ENCODE assay signal across 15 cellular contexts in genomic region chr3:98531622-98532274, GRCh38. TPM values are rescaled to one million over a fixed set of nuclear protein-coding genes. Genes with fewer than 3 reads are reported as not detected.
A peak's percentile ranks its signal among the peaks of the same experiment; 100 is the strongest.
DNase-seq lines count a peak whose midpoint lies in the region; ATAC-seq, FAIRE-seq and TF ChIP-seq lines count a peak whose summit lies in the region.
"Had no signal": no experiment of that assay in that cellular context is flagged by ENCODE, and none has a peak within 500 bp of the region (broad histone marks: within the 10 kb centered on the region; RNA-seq: fewer than 3 reads in every experiment).

Gene GPR15, plus strand, starts transcription at chr3:98531978. Its CDS starts 56 bp downstream, at chr3:98532034.

- no peaks in the 10 kb centered on the region for H3K9me3 ChIP-seq in fibroblast of lung (ENCODE audit: control insufficient read depth, insufficient read depth, low read depth, low read length)

- H3K27ac ChIP-seq in fibroblast of lung (ENCODE audit: insufficient read depth, low read length): no peak within 1 kb of the TSS

- ATAC-seq in GM21390 (IDR thresholded peaks at IDR 0.05; ENCODE audit: unreplicated experiment): peak; percentile 30
- ATAC-seq in HG03439 (IDR thresholded peaks at IDR 0.05; ENCODE audit: unreplicated experiment): peak; percentile 40

- no peak for TF ChIP-seq CTCF in fibroblast of lung (conservative IDR thresholded peaks at IDR 0.05 in 1 of 2, IDR thresholded peaks at IDR 0.05 in 1 of 2; ENCODE audit: low read depth in 1 of 2, low read length in 2 of 2)
- TF ChIP-seq CTCF in foreskin fibroblast (IDR thresholded peaks at IDR 0.05; ENCODE audit: low read depth, low read length): no peak

- no peaks in the 10 kb centered on the region for H4K20me1 ChIP-seq in fibroblast of lung (ENCODE audit: control insufficient read depth, extremely low read depth, insufficient read depth, low read length)

- H3K4me1 ChIP-seq in fibroblast of lung (ENCODE audit: control insufficient read depth, extremely low read depth, insufficient read depth, low read length): no peaks in the 10 kb centered on the region

- H3K27me3 ChIP-seq in fibroblast of lung (ENCODE audit: control insufficient read depth, insufficient read depth, low read length): no peaks in the 10 kb centered on the region

- peak; percentile 95 for FAIRE-seq in GM18507 (lab: Jason Lieb, UNC)
- FAIRE-seq: frontal cortex, G401.6, HTR-8/SVneo, TTC549 had no signal

- no peaks in the 10 kb centered on the region for H3K79me2 ChIP-seq in fibroblast of lung (ENCODE audit: control insufficient read depth, insufficient read depth, low read length)

- H3K4me3 ChIP-seq in fibroblast of lung (replicated peaks in 1 of 4; ENCODE audit: control extremely low read depth in 1 of 4, insufficient read depth in 1 of 4, low read depth in 3 of 4, low read length in 4 of 4): no peak within 1 kb of the TSS
- H3K4me3 ChIP-seq in foreskin fibroblast (ENCODE audit: low read depth in 1 of 2, low read length in 2 of 2): no peak within 1 kb of the TSS

- H3K9ac ChIP-seq in fibroblast of lung (ENCODE audit: insufficient read depth, low read length): no peak within 1 kb of the TSS

- DNase-seq in GM18507 (ENCODE audit: extremely low spot score, insufficient read length, low read depth) (no peak), fibroblast of lung (ENCODE audit: low read depth in 2 of 2) (no peak), foreskin fibroblast (no peak), NCI-H1436 (lab: John Stamatoyannopoulos, UW) (no peak), A172 (ENCODE audit: low spot score) (no peak)
- no peak for DNase-seq in stimulated activated naive CD4-positive, alpha-beta T cell treated with Interleukin-2 at 50 U/mL for 16 hours (lab: John Stamatoyannopoulos, UW)
- DNase-seq: NCI-H446 had no signal

- peak within 1 kb of the TSS; percentile 23 for H2AFZ ChIP-seq in fibroblast of lung (ENCODE audit: low read length)

- H3K4me2 ChIP-seq in fibroblast of lung (ENCODE audit: extremely low read depth, insufficient read depth, low read length): no peak within 1 kb of the TSS

- H3K36me3 ChIP-seq in fibroblast of lung (ENCODE audit: control insufficient read depth, insufficient read depth, low read length): no peaks in the 10 kb centered on the region

RNA-seq across cellular contexts. Expression of gene GPR15, which starts in this region (rescaled TPM):
- total RNA-seq in fibroblast of lung: under 0.01 TPM in 1 of 2 replicates, not detected in the other
- not detected in 2 replicates for polyA plus RNA-seq in fibroblast of lung
- polyA plus RNA-seq in fibroblast of lung (2012): not detected in 2 replicates
- polyA minus RNA-seq in fibroblast of lung (ENCODE audit: low replicate concordance): not detected in 2 replicates
- total RNA-seq in A172 (2014; rRNA removed; shearing (Covaris generic)): not detected in 2 replicates
- total RNA-seq: astrocyte, frontal cortex, myocyte had no signal
